Comparison of ENCODE assay signal across 1 cellular context in genomic region chr3:39141211-39141995, GRCh38.
TF ChIP-seq lines count a peak whose summit lies in the region.

No MANE protein-coding gene starts in this region.

TF ChIP-seq in SK-N-SH, 30 proteins besides CTCF, POLR2A, EP300 and RAD21 (continued from another document):
- no peak for TF ChIP-seq MEF2A (IDR thresholded peaks at IDR 0.05; ENCODE audit: borderline replicate concordance, low read depth)
- TF ChIP-seq REST (IDR thresholded peaks at IDR 0.05; ENCODE audit: low read depth, low read length) = no peak
- TF ChIP-seq IRF3 (IDR thresholded peaks at IDR 0.05; ENCODE audit: low read depth, low read length) = no peak
- no peak for TF ChIP-seq TAF1 (IDR thresholded peaks at IDR 0.05; ENCODE audit: borderline replicate concordance, low read depth, low read length)
- TF ChIP-seq ELF1 (IDR thresholded peaks at IDR 0.05) = no peak
- no peak for TF ChIP-seq FOXJ3 (CRISPR knock-in tag; IDR thresholded peaks at IDR 0.05)
- no peak for TF ChIP-seq TCF12 (IDR thresholded peaks at IDR 0.05)
- TF ChIP-seq MXI1 (IDR thresholded peaks at IDR 0.05; ENCODE audit: low read depth, low read length) = no peak
- TF ChIP-seq RCOR1 (IDR thresholded peaks at IDR 0.05; ENCODE audit: low read length) = no peak
- TF ChIP-seq POLR2AphosphoS5 (IDR thresholded peaks at IDR 0.05; ENCODE audit: low read depth, low read length) = no peak
- TF ChIP-seq GATA2 (CRISPR knock-in tag; IDR thresholded peaks at IDR 0.05) = no peak
- no peak for TF ChIP-seq RXRA (IDR thresholded peaks at IDR 0.05; ENCODE audit: borderline replicate concordance, low read depth)
- no peak for TF ChIP-seq MAX (IDR thresholded peaks at IDR 0.05; ENCODE audit: low read depth)
